Comparison of ENCODE assay signal across 18 cellular contexts in the genomic region with DNA sequence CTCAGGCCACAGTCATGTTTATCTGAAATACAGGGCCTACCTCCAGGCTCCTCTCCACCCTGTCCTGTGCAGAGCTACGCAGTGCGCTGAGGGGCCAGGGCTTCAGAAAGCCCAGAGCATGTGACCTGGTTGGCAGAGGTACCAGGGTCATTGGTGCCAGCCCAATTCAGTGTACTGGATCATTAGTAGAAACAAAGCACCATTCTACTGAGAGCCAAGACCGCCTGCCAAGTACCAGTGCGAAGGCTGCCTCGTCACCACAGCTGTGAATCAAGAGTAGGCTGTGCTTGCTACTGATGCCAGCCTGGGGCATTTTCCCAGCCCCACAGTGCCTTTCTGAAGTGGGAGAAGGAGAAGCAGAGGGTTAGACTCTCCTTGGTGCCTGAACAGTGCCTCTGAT. TPM values are rescaled to one million over a fixed set of nuclear protein-coding genes. Genes with fewer than 3 reads are reported as not detected.
DNase-seq lines count a peak whose midpoint lies in the region; ATAC-seq and TF ChIP-seq lines count a peak whose summit lies in the region.
"Had no signal": no experiment of that assay in that cellular context is flagged by ENCODE, and none has a peak within 500 bp of the region (broad histone marks: within the 10 kb centered on the region; RNA-seq: fewer than 3 reads in every experiment).

No MANE protein-coding gene starts in this region.

- POLR2A ChIA-PET in CD4-positive, alpha-beta T cell (lab: Charles Lee) = no interaction called here

- ATAC-seq in Right ventricle myocardium inferior = peak; percentile 96
- no peak for ATAC-seq in HG03469 (IDR thresholded peaks at IDR 0.05; ENCODE audit: unreplicated experiment)
- no peak for ATAC-seq in CD4-positive, alpha-beta T cell (ENCODE audit: poor library complexity)

- H3K36me3 ChIP-seq in muscle layer of duodenum (ENCODE audit: control insufficient read depth in 1 of 2, insufficient read depth in 2 of 2, low read length in 2 of 2) (no peaks in the 10 kb centered on the region), thyroid gland (no peaks in the 10 kb centered on the region), GM23248 (ENCODE audit: low read depth) (no peaks in the 10 kb centered on the region)
- H3K36me3 ChIP-seq: spleen had no signal

- TF ChIP-seq CTCF in thyroid gland (IDR thresholded peaks at IDR 0.05) = no peak
- no peak for TF ChIP-seq CTCF in CD4-positive, alpha-beta T cell (IDR thresholded peaks at IDR 0.05)

- no peaks in the 10 kb centered on the region for H3K4me1 Mint-ChIP-seq in CD4-positive, alpha-beta T cell (ENCODE audit: low read depth)

- no peaks in the 10 kb centered on the region for H4K20me1 ChIP-seq in GM23248 (ENCODE audit: insufficient read depth)
- H4K20me1 ChIP-seq: BLaER1 treated with 17β-estradiol and CSF1 and Interleukin-3, amounts not matched to agents 10 nM and 100 nM had no signal

- whole genome bisulfite sequencing in thyroid gland, 2 donors = 39 to 64% methylated on average over 2 to 5 of the region's 5 CpGs
- 93% methylated on average over 5 of the region's 5 CpGs for WGBS in GM23248 (ENCODE audit: low coverage in 1 of 2, low lambda C conversion rate in 2 of 2, missing lambda C conversion rate in 2 of 2), 2 experiments

- no peak overlapping the region for H2AFZ ChIP-seq in GM23248

- no peaks in the 10 kb centered on the region for H3K36me3 Mint-ChIP-seq in CD4-positive, alpha-beta T cell (ENCODE audit: low read depth)

- H3K4me3 ChIP-seq in muscle layer of duodenum (ENCODE audit: low read depth in 1 of 2, low read length in 2 of 2) = no peak overlapping the region
- no peak overlapping the region for H3K4me3 ChIP-seq in thyroid gland (replicated peaks in 1 of 3)
- no peak overlapping the region for H3K4me3 ChIP-seq in GM23248
- H3K4me3 ChIP-seq: BLaER1 treated with 17β-estradiol and CSF1 and Interleukin-3, amounts not matched to agents 10 nM and 100 nM; spleen had no signal

- TF ChIP-seq POLR2A in thyroid gland (IDR thresholded peaks at IDR 0.05) = no peak

- no peaks in the 10 kb centered on the region for H3F3A ChIP-seq in GM23248 (ENCODE audit: insufficient read depth)

- no peak overlapping the region for H3K4me3 Mint-ChIP-seq in CD4-positive, alpha-beta T cell
- H3K4me3 Mint-ChIP-seq: activated T-cell treated with anti-CD3 and anti-CD28 coated beads, Interleukin-2, amount 50 U/mL, for 24 hours; neural crest cell; stimulated activated naive CD8-positive, alpha-beta T cell treated with anti-CD3 and anti-CD28 coated beads, Interleukin-15, Interleukin-2, amounts not matched to agents 100 ng/mL and 50 ng/mL, for 24 hours; T-helper 2 cell treated with Interferon-gamma antibody and Interleukin-4, amounts not matched to agents 5 μg/mL and 100 μg/mL, for 36 hours had no signal

- no peaks in the 10 kb centered on the region for H3K27me3 ChIP-seq in muscle layer of duodenum (ENCODE audit: low read depth, low read length)
- no peaks in the 10 kb centered on the region for H3K27me3 ChIP-seq in thyroid gland
- no peaks in the 10 kb centered on the region for H3K27me3 ChIP-seq in CD4-positive, alpha-beta T cell (ENCODE audit: control insufficient read depth, insufficient read depth, low read length)
- H3K27me3 ChIP-seq in GM23248 (replicated peaks; ENCODE audit: insufficient read depth) = no peaks in the 10 kb centered on the region
- H3K27me3 ChIP-seq: BLaER1 treated with 17β-estradiol and CSF1 and Interleukin-3, amounts not matched to agents 10 nM and 100 nM; spleen had no signal

- CTCF ChIA-PET in CD4-positive, alpha-beta T cell (lab: Charles Lee) = no interaction called here

- no peaks in the 10 kb centered on the region for H3K79me2 ChIP-seq in GM23248 (ENCODE audit: insufficient read depth)

- peaks cover 11% of the 10 kb centered on the region for H3K27me3 Mint-ChIP-seq in CD4-positive, alpha-beta T cell

- no peaks in the 10 kb centered on the region for H3K9me2 ChIP-seq in GM23248 (ENCODE audit: insufficient read depth)

- H3K4me2 ChIP-seq in GM23248 (ENCODE audit: unreplicated experiment) = no peak overlapping the region
- H3K4me2 ChIP-seq: BLaER1 treated with 17β-estradiol and CSF1 and Interleukin-3, amounts not matched to agents 10 nM and 100 nM had no signal

- in situ Hi-C loops in GM23248 (cut with MboI) = no loop called here

- H3K4me1 ChIP-seq in muscle layer of duodenum (ENCODE audit: control insufficient read depth in 1 of 2, insufficient read depth in 2 of 2, low read length in 2 of 2) (no peaks in the 10 kb centered on the region), thyroid gland (no peaks in the 10 kb centered on the region), GM23248 (ENCODE audit: insufficient read depth) (no peaks in the 10 kb centered on the region)
- H3K4me1 ChIP-seq: spleen had no signal

- H3K9me3 Mint-ChIP-seq in CD4-positive, alpha-beta T cell = peaks cover 6% of the 10 kb centered on the region
- H3K9me3 Mint-ChIP-seq: T-helper 2 cell treated with Interferon-gamma antibody and Interleukin-4, amounts not matched to agents 5 μg/mL and 100 μg/mL, for 36 hours had no signal

- intact Hi-C loops in Right ventricle myocardium inferior (cut with DNase I) = loop anchor here (2.0 kb wide), 1 partner anchor 62 kb away; a partner anchor contains a TSS
- intact Hi-C loops in thyroid gland (cut with DNase I) = loop anchor here (5.0 kb wide), 1 partner anchor 60 kb away; a partner anchor contains a TSS
- intact Hi-C loops in CD4-positive, alpha-beta T cell (cut with DNase I, micrococcal nuclease) = loop anchor here in 1 of 2 experiments (10.0 kb wide), 1 partner anchor 298 kb away; no protein-coding TSS in a partner anchor

- no peak overlapping the region for H3K27ac Mint-ChIP-seq in CD4-positive, alpha-beta T cell
- H3K27ac Mint-ChIP-seq: activated T-cell treated with anti-CD3 and anti-CD28 coated beads, Interleukin-2, amount 50 U/mL, for 24 hours; stimulated activated naive CD8-positive, alpha-beta T cell treated with anti-CD3 and anti-CD28 coated beads, Interleukin-15, Interleukin-2, amounts not matched to agents 100 ng/mL and 50 ng/mL, for 24 hours; T-helper 2 cell treated with Interferon-gamma antibody and Interleukin-4, amounts not matched to agents 5 μg/mL and 100 μg/mL, for 36 hours had no signal

- H3K27ac ChIP-seq in muscle layer of duodenum (ENCODE audit: low read length) = peak overlapping the region; percentile 20
- peak overlapping the region in 1 of 3 donors; percentile 0 for H3K27ac ChIP-seq in thyroid gland
- no peak overlapping the region for H3K27ac ChIP-seq in CD4-positive, alpha-beta T cell (ENCODE audit: low read depth, low read length)
- H3K27ac ChIP-seq in GM23248 = no peak overlapping the region
- H3K27ac ChIP-seq: BLaER1 treated with 17β-estradiol and CSF1 and Interleukin-3, amounts not matched to agents 10 nM and 100 nM; spleen had no signal

- H3K9me3 ChIP-seq in muscle layer of duodenum (ENCODE audit: control insufficient read depth in 1 of 2, low read length in 2 of 2) (no peaks in the 10 kb centered on the region), thyroid gland (no peaks in the 10 kb centered on the region), GM23248 (ENCODE audit: low read depth) (no peaks in the 10 kb centered on the region)
- H3K9me3 ChIP-seq in CD4-positive, alpha-beta T cell (ENCODE audit: control insufficient read depth, low read length) = peaks cover under 1% of the 10 kb centered on the region

- H3K9ac ChIP-seq in GM23248 = no peak overlapping the region
- H3K9ac ChIP-seq: BLaER1 treated with 17β-estradiol and CSF1 and Interleukin-3, amounts not matched to agents 10 nM and 100 nM had no signal

- peak; percentile 39 for DNase-seq in astrocyte of the hippocampus (ENCODE audit: low read depth, low spot score)
- peak; percentile 81 for DNase-seq in Right ventricle myocardium inferior (ENCODE audit: missing footprints)
- DNase-seq in thyroid gland = peak; percentile 72 to 85
- no peak for DNase-seq in NCI-H2171 (lab: John Stamatoyannopoulos, UW)
- DNase-seq in CD4-positive, alpha-beta T cell = no peak
- DNase-seq in GM23248 = no peak
- DNase-seq: activated CD4-positive, alpha-beta T cell treated with anti-CD3 and anti-CD28 coated beads for 4 hours; activated T-cell treated with anti-CD3 and anti-CD28 coated beads, Interleukin-2, amount 50 U/mL, for 24 hours; NCI-H2029 treated with DMSO at 0.1 percent for 48 hours; SHP77; spleen had no signal

RNA-seq across cellular contexts. Expression of a gene that starts 59.8 kb away (rescaled TPM):
- total RNA-seq in Right ventricle myocardium inferior (0.27 TPM), thyroid gland (not detected)
- total RNA-seq in CD4-positive, alpha-beta T cell = not detected
- total RNA-seq in GM23248 (2014; rRNA removed; shearing (Covaris generic)) = not detected in 2 replicates
- not detected in 2 replicates for polyA plus RNA-seq in GM23248 (2016; fragmentation: Nextera tagmentation; extraction: Ambion mirVana)
- total RNA-seq: lung microvascular endothelial cell, spleen had no signal

Comparison
In these comparisons a context has a peak if more than half of its experiments do, and no peak if none do; other contexts are left out.
1. DNase-seq: peak in astrocyte of the hippocampus (single experiment), Right ventricle myocardium inferior (single experiment) and thyroid gland (2 of 2); none in NCI-H2171 (single experiment), CD4-positive, alpha-beta T cell (0 of 10) and GM23248 (single experiment).